ENCODE assay signal across 21 cellular contexts in the genomic region with DNA sequence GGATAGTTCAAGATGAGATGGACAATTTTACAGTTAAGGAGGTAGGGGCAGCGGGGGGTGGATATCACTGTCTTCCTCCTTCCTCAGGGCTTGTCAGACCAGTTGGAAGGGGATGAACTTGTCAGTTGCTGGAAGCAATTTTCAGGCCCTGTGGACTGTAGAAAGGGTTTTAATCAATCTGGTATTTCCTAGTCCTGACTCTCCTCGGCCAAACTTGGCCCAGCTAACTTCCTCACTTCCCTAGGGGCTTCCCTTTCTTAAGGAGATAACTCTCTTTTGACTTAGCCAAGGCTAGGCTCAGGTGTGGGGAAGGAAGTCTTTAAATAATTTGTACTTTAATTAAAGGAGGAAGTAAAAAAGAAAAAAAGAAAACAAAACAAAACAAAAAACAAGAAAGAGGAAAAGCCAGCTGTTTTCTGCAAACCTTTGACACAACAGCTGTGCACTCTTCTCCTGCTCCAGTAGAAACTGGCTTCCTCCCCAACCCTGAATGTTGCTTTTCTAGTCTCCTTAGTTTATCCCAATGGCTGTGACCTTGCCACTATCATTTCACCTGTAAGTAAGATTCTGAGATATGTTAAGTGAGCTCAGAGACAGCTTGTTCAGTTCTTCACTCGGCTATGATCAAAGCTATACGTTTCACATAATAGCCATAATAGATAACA. TPM values are rescaled to one million over a fixed set of nuclear protein-coding genes. Genes with fewer than 3 reads are reported as not detected.
DNase-seq lines count a peak whose midpoint lies in the region; ATAC-seq and TF ChIP-seq lines count a peak whose summit lies in the region.
"Had no signal": no experiment of that assay in that cellular context is flagged by ENCODE, and none has a peak within 500 bp of the region (broad histone marks: within the 10 kb centered on the region; RNA-seq: fewer than 3 reads in every experiment).

No MANE protein-coding gene starts in this region.

- peaks cover 0 to 10% (median 0%) of the 10 kb centered on the region in 9 donors for H3K36me3 ChIP-seq in heart right ventricle

- no peaks in the 10 kb centered on the region for H3K9me3 ChIP-seq in heart right ventricle
- H3K9me3 ChIP-seq: Caco-2 had no signal

- H3K27me3 Mint-ChIP-seq in nephron progenitor cell (ENCODE audit: low read depth, poor library complexity), result peaks cover 6% of the 10 kb centered on the region
- H3K27me3 Mint-ChIP-seq in activated CD4-positive, alpha-beta memory T cell treated with anti-CD3 and anti-CD28 coated beads, Interleukin-2, amount 10 ng/mL, durations not matched to agents 7 days and 5 days, result peaks cover 2% of the 10 kb centered on the region

- no peak overlapping the region for H3K4me3 Mint-ChIP-seq in nephron progenitor cell
- no peak overlapping the region for H3K4me3 Mint-ChIP-seq in activated CD4-positive, alpha-beta memory T cell treated with anti-CD3 and anti-CD28 coated beads, Interleukin-2, amount 10 ng/mL, durations not matched to agents 7 days and 5 days
- H3K4me3 Mint-ChIP-seq: B cell; CD4-positive, alpha-beta T cell; GM23338 had no signal

- no peak for TF ChIP-seq CTCF in heart right ventricle (IDR thresholded peaks at IDR 0.05)
- TF ChIP-seq CTCF in nephron progenitor cell (IDR thresholded peaks at IDR 0.05), result no peak

- H3K36me3 Mint-ChIP-seq in nephron progenitor cell (ENCODE audit: low read depth), result no peaks in the 10 kb centered on the region
- H3K36me3 Mint-ChIP-seq in activated CD4-positive, alpha-beta memory T cell treated with anti-CD3 and anti-CD28 coated beads, Interleukin-2, amount 10 ng/mL, durations not matched to agents 7 days and 5 days (ENCODE audit: low read depth), result no peaks in the 10 kb centered on the region

- 48 to 52% methylated on average over 4 of the region's 4 CpGs for WGBS in heart right ventricle, 2 donors

- H3K4me1 Mint-ChIP-seq in nephron progenitor cell, result peaks cover 38% of the 10 kb centered on the region
- no peaks in the 10 kb centered on the region for H3K4me1 Mint-ChIP-seq in activated CD4-positive, alpha-beta memory T cell treated with anti-CD3 and anti-CD28 coated beads, Interleukin-2, amount 10 ng/mL, durations not matched to agents 7 days and 5 days

- CTCF ChIA-PET in HEK293T (lab: Yijun Ruan, JAX), result no interaction called here
- CTCF ChIA-PET in activated CD4-positive, alpha-beta memory T cell treated with anti-CD3 and anti-CD28 coated beads, Interleukin-2, amount 10 ng/mL, durations not matched to agents 7 days and 5 days (lab: Charles Lee), result no interaction called here

- ATAC-seq in Right ventricle myocardium superior (ENCODE audit: poor library complexity), result peak; percentile 78
- ATAC-seq in heart right ventricle, result peak in 6 of 8 donors; percentile 66 to 89 (median 80)
- no peak for ATAC-seq in left lobe of liver
- ATAC-seq: HCT116 had no signal

- DNase-seq in Right ventricle myocardium superior (no peak), cardiac septum (ENCODE audit: low spot score) (no peak), heart right ventricle (peak in 1 of 2 donors; percentile 12), nephron progenitor cell (no peak), HEK293T (ENCODE audit: extremely low spot score) (no peak), left lobe of liver (ENCODE audit: low spot score) (no peak), GDM1 (lab: John Stamatoyannopoulos, UW) (no peak)
- DNase-seq in activated CD4-positive, alpha-beta memory T cell treated with anti-CD3 and anti-CD28 coated beads, Interleukin-2, amount 10 ng/mL, durations not matched to agents 7 days and 5 days, result no peak
- DNase-seq: 8988T; Caco-2; CD4-positive, alpha-beta T cell; GF-D8; KBM-7; NCI-H187; NCI-H2107; NCI-H510A; NCI-H748 treated with DMSO at 0.1 percent for 48 hours; SHP77 treated with DMSO at 0.1 percent for 48 hours had no signal

- peaks cover 0 to 31% (median 19%) of the 10 kb centered on the region in 9 donors for H3K4me1 ChIP-seq in heart right ventricle

- H3K27ac ChIP-seq in heart right ventricle, result peak overlapping the region in 4 of 10 donors; percentile 7 to 48 (median 25)

- H3K27ac Mint-ChIP-seq in nephron progenitor cell, result peak overlapping the region; percentile 14
- H3K27ac Mint-ChIP-seq in activated CD4-positive, alpha-beta memory T cell treated with anti-CD3 and anti-CD28 coated beads, Interleukin-2, amount 10 ng/mL, durations not matched to agents 7 days and 5 days, result no peak overlapping the region
- H3K27ac Mint-ChIP-seq: B cell; CD4-positive, alpha-beta T cell; GM23338 had no signal

- POLR2A ChIA-PET in HEK293T (lab: Yijun Ruan, JAX), result no interaction called here
- POLR2A ChIA-PET in activated CD4-positive, alpha-beta memory T cell treated with anti-CD3 and anti-CD28 coated beads, Interleukin-2, amount 10 ng/mL, durations not matched to agents 7 days and 5 days (lab: Charles Lee), result no interaction called here

- no peaks in the 10 kb centered on the region for H3K27me3 ChIP-seq in heart right ventricle

- no peaks in the 10 kb centered on the region for H3K9me3 Mint-ChIP-seq in nephron progenitor cell
- no peaks in the 10 kb centered on the region for H3K9me3 Mint-ChIP-seq in activated CD4-positive, alpha-beta memory T cell treated with anti-CD3 and anti-CD28 coated beads, Interleukin-2, amount 10 ng/mL, durations not matched to agents 7 days and 5 days
- H3K9me3 Mint-ChIP-seq: CD4-positive, alpha-beta T cell had no signal

- intact Hi-C loops in Right ventricle myocardium superior (cut with DNase I), result no loop called here
- intact Hi-C loops in cardiac septum (cut with DNase I), result no loop called here
- intact Hi-C loops in heart right ventricle (cut with DNase I), result loop anchor here in 1 of 10 donors (10.0 kb wide), 1 partner anchor 105 kb away; no protein-coding TSS in a partner anchor

- H3K4me3 ChIP-seq in heart right ventricle, result no peak overlapping the region
- H3K4me3 ChIP-seq: GM23338 had no signal

TF ChIP-seq in HEK293T, 16 proteins besides CTCF, POLR2A, EP300 and RAD21:
- no peak for TF ChIP-seq FOXM1 (IDR thresholded peaks at IDR 0.05; ENCODE audit: borderline replicate concordance)
- TF ChIP-seq ZNF384 (IDR thresholded peaks at IDR 0.05), result no peak
- no peak for TF ChIP-seq TARDBP (IDR thresholded peaks at IDR 0.05)
- no peak for TF ChIP-seq FOXK2 (IDR thresholded peaks at IDR 0.05)
- no peak for TF ChIP-seq NFRKB (IDR thresholded peaks at IDR 0.05)
- TF ChIP-seq L3MBTL2 (conservative IDR thresholded peaks at IDR 0.05), result no peak
- no peak for TF ChIP-seq FOXA1 (IDR thresholded peaks at IDR 0.05)
- TF ChIP-seq SP1 (IDR thresholded peaks at IDR 0.05), result no peak
- no peak for TF ChIP-seq ARNT (IDR thresholded peaks at IDR 0.05)
TF ChIP-seq in HEK293T: peak in this region for 0.

RNA-seq across cellular contexts. Expression of a gene that starts 53.0 kb away (rescaled TPM):
- 34.1 TPM for total RNA-seq in Right ventricle myocardium superior
- total RNA-seq in cardiac septum, result 87.0 TPM
- 10 to 100 TPM; 27.3 to 92.9 (median 62.6) TPM for total RNA-seq in heart right ventricle
- polyA plus RNA-seq in heart right ventricle, result 10 to 100 TPM; 44.6 to 50.8 TPM
- total RNA-seq in left lobe of liver, result 41.8 TPM
- not detected for total RNA-seq in activated CD4-positive, alpha-beta memory T cell treated with anti-CD3 and anti-CD28 coated beads, Interleukin-2, amount 10 ng/mL, durations not matched to agents 7 days and 5 days
- total RNA-seq: B cell had no signal

Comparison
In these comparisons a context has a peak if more than half of its experiments do, and no peak if none do; other contexts are left out.
1. RNA of a gene that starts 53.0 kb away (total RNA-seq): 87.0 TPM in cardiac septum (single experiment), 27.3 to 92.9 TPM in heart right ventricle, 41.8 TPM in left lobe of liver (single experiment) and 34.1 TPM in Right ventricle myocardium superior (single experiment); not detected in activated CD4-positive, alpha-beta memory T cell treated with anti-CD3 and anti-CD28 coated beads, Interleukin-2, amount 10 ng/mL, durations not matched to agents 7 days and 5 days; every median in the first group is over 10 times any median in the second.